Comparison of ENCODE assay signal across 8 cellular contexts in the genomic region with DNA sequence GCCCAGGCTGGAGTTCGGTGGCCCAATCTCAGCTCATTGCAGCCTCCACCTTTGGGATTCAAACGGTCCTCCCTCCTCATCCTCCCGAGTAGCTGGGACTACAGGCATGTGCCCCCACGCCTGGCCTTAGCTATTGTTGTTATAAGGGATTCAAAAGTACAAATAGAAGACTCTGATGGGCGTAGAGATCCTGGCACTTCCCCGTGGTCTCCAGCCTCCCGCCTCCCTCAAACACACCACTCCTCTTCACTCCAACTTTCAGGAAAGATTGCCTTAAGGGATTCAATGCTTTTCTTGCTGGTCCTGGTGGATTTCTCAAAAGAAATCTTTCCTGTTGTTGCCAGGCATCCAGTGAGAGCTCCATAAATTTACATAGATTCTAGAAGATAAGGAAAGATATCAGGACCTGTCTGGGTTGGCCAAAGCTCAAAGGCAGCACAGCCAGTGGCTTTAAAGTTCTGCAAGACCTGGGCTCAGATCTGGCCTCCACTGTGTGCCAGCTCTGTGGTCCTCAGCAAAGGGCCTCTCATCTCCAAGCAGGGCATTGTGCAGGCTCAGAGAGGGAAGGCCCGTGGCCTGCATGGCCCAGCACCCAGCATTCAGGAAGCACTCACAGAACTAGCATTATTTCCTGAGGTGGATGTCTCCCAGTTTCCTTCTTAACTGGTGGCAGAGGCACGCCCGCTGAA. TPM values are rescaled to one million over a fixed set of nuclear protein-coding genes. Genes with fewer than 3 reads are reported as not detected.
DNase-seq lines count a peak whose midpoint lies in the region; ATAC-seq and TF ChIP-seq lines count a peak whose summit lies in the region.

No MANE protein-coding gene starts in this region.

- peak overlapping the region; percentile 24 for H2AK5ac ChIP-seq in mesendoderm (ENCODE audit: low read length)

- H2BK15ac ChIP-seq in mesendoderm (replicated peaks; ENCODE audit: low read depth), result no peak overlapping the region

- WGBS in heart left ventricle, 4 donors, result 32 to 55% (median 47%) methylated on average over 7 to 10 of the region's 10 CpGs
- WGBS in mammary epithelial cell (ENCODE audit: low coverage, missing lambda C conversion rate), result 50% methylated on average over 7 of the region's 10 CpGs
- WGBS in mesendoderm (ENCODE audit: extremely low coverage, insufficient coverage, low lambda C conversion rate), result no CpG with 5 or more reads among the region's 10 CpGs
- 43 to 47% methylated on average over 10 of the region's 10 CpGs for WGBS in tibial nerve, 2 donors

- in situ Hi-C loops in mammary epithelial cell (cut with MboI; ENCODE audit: low sequenced_read_pairs in 2 of 2), result no loop called here

- TF ChIP-seq CTCF in heart left ventricle (IDR thresholded peaks at IDR 0.05), result no peak
- TF ChIP-seq CTCF in mammary epithelial cell (conservative IDR thresholded peaks at IDR 0.05 in 1 of 2, IDR thresholded peaks at IDR 0.05 in 1 of 2; ENCODE audit: extremely low read depth in 1 of 2, insufficient read depth in 1 of 2, low read depth in 1 of 2, low read length in 2 of 2), result no peak
- TF ChIP-seq CTCF in tibial nerve (IDR thresholded peaks at IDR 0.05), result no peak

- peaks cover 0 to 58% (median 25%) of the 10 kb centered on the region in 12 donors for H3K4me1 ChIP-seq in heart left ventricle
- peaks cover 9% of the 10 kb centered on the region for H3K4me1 ChIP-seq in mammary epithelial cell (ENCODE audit: insufficient read depth, low read length)
- H3K4me1 ChIP-seq in mesendoderm (ENCODE audit: control insufficient read depth, low read depth, low read length), result peaks cover 12% of the 10 kb centered on the region
- H3K4me1 ChIP-seq in tibial nerve, result peaks cover 0 to 54% (median 4%) of the 10 kb centered on the region in 4 donors

- TF ChIP-seq EP300 in tibial nerve (IDR thresholded peaks at IDR 0.05), result no peak

- peak in 1 of 4 donors; percentile 1 for ATAC-seq in heart left ventricle
- ATAC-seq in left cardiac atrium, result no peak
- no peak for ATAC-seq in GM21515 (IDR thresholded peaks at IDR 0.05; ENCODE audit: unreplicated experiment)
- no peak for ATAC-seq in HG03095 (IDR thresholded peaks at IDR 0.05; ENCODE audit: unreplicated experiment)

- H4K20me1 ChIP-seq in mammary epithelial cell (ENCODE audit: insufficient read depth, low read length), result no peaks in the 10 kb centered on the region

- H3K27ac ChIP-seq in heart left ventricle (peak overlapping the region; percentile 32 to 88 (median 80)), mammary epithelial cell (ENCODE audit: insufficient read depth, low read depth, low read length) (no peak overlapping the region), mesendoderm (ENCODE audit: low read depth, low read length) (peak overlapping the region; percentile 60), tibial nerve (peak overlapping the region; percentile 56 to 93 (median 80))

- no TSS peak for BruUV-seq in mammary epithelial cell (replicated peaks; lab: Mats Ljungman, UMichigan)

- TF ChIP-seq POLR2A in heart left ventricle (IDR thresholded peaks at IDR 0.05) (no peak), tibial nerve (IDR thresholded peaks at IDR 0.05) (no peak)

- H3K9me3 ChIP-seq in heart left ventricle (no peaks in the 10 kb centered on the region), mammary epithelial cell (replicated peaks; ENCODE audit: insufficient read depth, low read length) (no peaks in the 10 kb centered on the region), tibial nerve (no peaks in the 10 kb centered on the region)

- H3K4me2 ChIP-seq in mammary epithelial cell (ENCODE audit: insufficient read depth, low read depth, low read length), result peak overlapping the region; percentile 94
- peak overlapping the region; percentile 79 for H3K4me2 ChIP-seq in mesendoderm (ENCODE audit: low read length)

- H3K4me3 ChIP-seq in heart left ventricle (peak overlapping the region; percentile 60 to 89 (median 69)), mammary epithelial cell (replicated peaks in 1 of 3; ENCODE audit: insufficient read depth in 1 of 3, low read depth in 2 of 3, low read length in 3 of 3) (peak overlapping the region in 2 of 3 experiments; percentile 46 to 56), mesendoderm (ENCODE audit: low read length) (peak overlapping the region; percentile 84), tibial nerve (peak overlapping the region; percentile 44 to 65 (median 56))

- intact Hi-C loops in heart left ventricle (cut with DNase I), result loop anchor here in 2 of 10 donors (5.0 kb wide), 1 partner anchor 40 kb away; no protein-coding TSS in a partner anchor
- intact Hi-C loops in left cardiac atrium (cut with DNase I), result no loop called here
- intact Hi-C loops in mammary epithelial cell (cut with micrococcal nuclease), result no loop called here

- H3K79me2 ChIP-seq in mammary epithelial cell (ENCODE audit: insufficient read depth, low read length), result no peaks in the 10 kb centered on the region
- no peaks in the 10 kb centered on the region for H3K79me2 ChIP-seq in mesendoderm (ENCODE audit: control insufficient read depth, insufficient read depth, low read length)

- H3K4ac ChIP-seq in mesendoderm (ENCODE audit: low read depth, low read length), result no peak overlapping the region

- peaks cover 5% of the 10 kb centered on the region for H3K79me1 ChIP-seq in mesendoderm (ENCODE audit: low read length)

- no peak overlapping the region for H4K5ac ChIP-seq in mesendoderm (ENCODE audit: low read length)

- H3K36me3 ChIP-seq in heart left ventricle (no peaks in the 10 kb centered on the region), mammary epithelial cell (ENCODE audit: insufficient read depth, low read length) (no peaks in the 10 kb centered on the region), mesendoderm (ENCODE audit: control insufficient read depth, insufficient read depth, low read length) (no peaks in the 10 kb centered on the region), tibial nerve (no peaks in the 10 kb centered on the region)

- no peak overlapping the region for H3K9ac ChIP-seq in mammary epithelial cell (ENCODE audit: insufficient read depth, low read length)
- H3K9ac ChIP-seq in mesendoderm (ENCODE audit: low read length), result peak overlapping the region; percentile 92

- peak overlapping the region; percentile 78 for H2AFZ ChIP-seq in mammary epithelial cell (ENCODE audit: low read depth, low read length)

- dilution Hi-C loops in mammary epithelial cell (cut with HindIII; ENCODE audit: low sequenced_read_pairs), result loop anchor here (5.0 kb wide), 2 partner anchors 45 to 80 kb away; no protein-coding TSS in a partner anchor

- DNase-seq in heart left ventricle, result no peak
- DNase-seq in left cardiac atrium, result no peak
- DNase-seq in mammary epithelial cell, result no peak
- peak; percentile 85 for DNase-seq in mesendoderm
- no peak for DNase-seq in tibial nerve (ENCODE audit: low spot score in 2 of 2)
- no peak for DNase-seq in NCI-H187 treated with DMSO at 0.1 percent for 48 hours (lab: John Stamatoyannopoulos, UW)

- CTCF ChIA-PET in mammary epithelial cell (lab: Charles Lee; ENCODE audit: low non-redundant PET), result no interaction called here

- H3K27me3 ChIP-seq in heart left ventricle (peaks cover 0 to 42% (median 10%) of the 10 kb centered on the region in 9 donors), mammary epithelial cell (ENCODE audit: insufficient read depth, low read length) (peaks cover 2% of the 10 kb centered on the region), mesendoderm (ENCODE audit: insufficient read depth, low read length, poor library complexity) (no peaks in the 10 kb centered on the region), tibial nerve (peaks cover 0 to 31% of the 10 kb centered on the region in 2 donors)

- H3K23ac ChIP-seq in mesendoderm (ENCODE audit: low read length), result peak overlapping the region; percentile 50

- H4K8ac ChIP-seq in mesendoderm (ENCODE audit: low read depth, low read length), result no peak overlapping the region

- H3K18ac ChIP-seq in mesendoderm (ENCODE audit: low read length), result peak overlapping the region; percentile 25

- H3K56ac ChIP-seq in mesendoderm (ENCODE audit: low read length), result peak overlapping the region; percentile 96

- peak overlapping the region; percentile 59 for H2BK5ac ChIP-seq in mesendoderm (ENCODE audit: low read length)

- no peak overlapping the region for H2BK120ac ChIP-seq in mesendoderm (ENCODE audit: low read depth, low read length)

RNA-seq across cellular contexts. Expression of a gene that starts 1.1 kb away (rescaled TPM):
- total RNA-seq in heart left ventricle (10 to 100 TPM; 12.1 to 93.8 (median 23.7) TPM), left cardiac atrium (10 to 100 TPM; 22.0 to 31.1 TPM), mammary epithelial cell (10 to 100 TPM in 1 of 2 donors, 1 to 10 TPM in 1; 5.2 to 10.7 TPM), tibial nerve (10 to 100 TPM; 42.9 to 55.9 (median 50.0) TPM)
- polyA plus RNA-seq in heart left ventricle (10 to 100 TPM; 15.9 to 23.1 TPM), mammary epithelial cell (5.8 TPM)
- polyA minus RNA-seq in mammary epithelial cell, result 10.3 TPM
- polyA plus RNA-seq in mesendoderm (2013, experiment 1 of 2), result 68.2 TPM
- polyA plus RNA-seq in mesendoderm (2013, experiment 2 of 2), result 71.4 TPM

RNA-seq across cellular contexts. Expression of a gene that starts 28.0 kb away (rescaled TPM):
- total RNA-seq in heart left ventricle, result 10 to 100 TPM; 19.2 to 45.1 (median 25.7) TPM
- polyA plus RNA-seq in heart left ventricle, result 10 to 100 TPM; 13.7 to 13.8 TPM
- total RNA-seq in left cardiac atrium, result 10 to 100 TPM; 29.0 to 30.8 TPM
- 10 to 100 TPM; 17.2 to 42.5 TPM for total RNA-seq in mammary epithelial cell
- 5.8 TPM for polyA plus RNA-seq in mammary epithelial cell
- 66.7 TPM for polyA minus RNA-seq in mammary epithelial cell
- 19.6 TPM for polyA plus RNA-seq in mesendoderm (2013, experiment 1 of 2)
- polyA plus RNA-seq in mesendoderm (2013, experiment 2 of 2), result 18.6 TPM
- 10 to 100 TPM; 39.8 to 94.2 (median 70.2) TPM for total RNA-seq in tibial nerve
